Comparison of ENCODE assay signal across 10 cellular contexts in genomic region chr13:107865643-107866006, GRCh38.
DNase-seq lines count a peak whose midpoint lies in the region; ATAC-seq and TF ChIP-seq lines count a peak whose summit lies in the region.
"Had no signal": no experiment of that assay in that cellular context is flagged by ENCODE, and none has a peak within 500 bp of the region (broad histone marks: within the 10 kb centered on the region; RNA-seq: fewer than 3 reads in every experiment).

No MANE protein-coding gene starts in this region.

- ATAC-seq in PC-3 (peak; percentile 6), GM18873 (IDR thresholded peaks at IDR 0.05; ENCODE audit: low FRiP score, unreplicated experiment) (no peak), GM18519 (IDR thresholded peaks at IDR 0.05; ENCODE audit: low FRiP score, unreplicated experiment) (no peak)

- H3K4me3 Mint-ChIP-seq in progenitor cell of endocrine pancreas (ENCODE audit: low read depth) = peak overlapping the region; percentile 92
- H3K4me3 Mint-ChIP-seq: activated CD4-positive, alpha-beta T cell treated with anti-CD3 and anti-CD28 coated beads, Interleukin-2, amount 10 ng/mL, durations not matched to agents 24 days and 14 days had no signal

- DNase-seq in GM23248 (peak; percentile 50), PC-3 (no peak), esophagus squamous epithelium (lab: John Stamatoyannopoulos, UW) (no peak), progenitor cell of endocrine pancreas (ENCODE audit: low spot score, unreplicated experiment) (no peak), middle frontal gyrus (ENCODE audit: extremely low spot score, low spot score) (no peak), LoVo (ENCODE audit: low spot score) (no peak)
- DNase-seq: activated CD4-positive, alpha-beta T cell treated with anti-CD3 and anti-CD28 coated beads, Interleukin-2, amount 10 ng/mL, durations not matched to agents 24 days and 14 days had no signal

- H2AFZ ChIP-seq in GM23248 (peak overlapping the region; percentile 91; the same call in 1 of the 2 replicates), PC-3 (ENCODE audit: low read length) (peak overlapping the region; percentile 93)

- TF ChIP-seq CTCF in PC-3 (conservative IDR thresholded peaks at IDR 0.05; ENCODE audit: low read depth, low read length) = no peak
- no peak for TF ChIP-seq CTCF in esophagus squamous epithelium (IDR thresholded peaks at IDR 0.05)
- TF ChIP-seq CTCF in progenitor cell of endocrine pancreas (IDR thresholded peaks at IDR 0.05; ENCODE audit: unreplicated experiment) = no peak

- no TSS peak for BruUV-seq in PC-3 (replicated peaks; lab: Mats Ljungman, UMichigan)

- no peaks in the 10 kb centered on the region for H3K36me3 Mint-ChIP-seq in progenitor cell of endocrine pancreas (ENCODE audit: insufficient read depth)

- CTCF ChIA-PET in PC-3 (lab: Charles Lee) = no interaction called here

- H3K9me3 ChIP-seq in GM23248 (ENCODE audit: low read depth) = no peaks in the 10 kb centered on the region
- no peaks in the 10 kb centered on the region for H3K9me3 ChIP-seq in PC-3 (ENCODE audit: low read length)
- H3K9me3 ChIP-seq in esophagus squamous epithelium = no peaks in the 10 kb centered on the region

- H3K9ac ChIP-seq in GM23248 (peak overlapping the region; percentile 83), PC-3 (ENCODE audit: low read length) (peak overlapping the region; percentile 26; the same call in 1 of the 2 replicates)

- intact Hi-C loops in PC-3 (cut with micrococcal nuclease) (loop anchor here (1.0 to 10.0 kb wide), 7 partner anchors 46 to 492 kb away; partner anchors contain the start of genes ABHD13 and LIG4), esophagus squamous epithelium (cut with DNase I) (no loop called here)

- TF ChIP-seq POLR2A in esophagus squamous epithelium (IDR thresholded peaks at IDR 0.05) = no peak

- peaks cover 43% of the 10 kb centered on the region for H3K27me3 Mint-ChIP-seq in progenitor cell of endocrine pancreas

- WGBS in GM23248 (ENCODE audit: low coverage in 1 of 2, low lambda C conversion rate in 2 of 2, missing lambda C conversion rate in 2 of 2), 2 experiments = 15 to 17% methylated on average over 16 of the region's 16 CpGs
- 13 to 14% methylated on average over 11 to 12 of the region's 16 CpGs for WGBS in esophagus squamous epithelium, 2 donors

- H3K36me3 ChIP-seq in GM23248 (ENCODE audit: low read depth) (no peaks in the 10 kb centered on the region), PC-3 (ENCODE audit: low read depth, low read length) (no peaks in the 10 kb centered on the region), esophagus squamous epithelium (no peaks in the 10 kb centered on the region)

- H4K20me1 ChIP-seq in GM23248 (ENCODE audit: insufficient read depth) = peaks cover 10% of the 10 kb centered on the region; the same call in 1 of the 2 replicates
- peaks cover 3% of the 10 kb centered on the region; the same call in 1 of the 2 replicates for H4K20me1 ChIP-seq in PC-3 (ENCODE audit: low read length)

- H3K4me1 Mint-ChIP-seq in progenitor cell of endocrine pancreas (ENCODE audit: low read depth) = peaks cover 6% of the 10 kb centered on the region
- H3K4me1 Mint-ChIP-seq: activated CD4-positive, alpha-beta T cell treated with anti-CD3 and anti-CD28 coated beads, Interleukin-2, amount 10 ng/mL, durations not matched to agents 24 days and 14 days had no signal

- H3F3A ChIP-seq in GM23248 (ENCODE audit: insufficient read depth) (no peaks in the 10 kb centered on the region), PC-3 (ENCODE audit: low read length, unreplicated experiment) (no peaks in the 10 kb centered on the region)

- no peaks in the 10 kb centered on the region for H3K9me2 ChIP-seq in GM23248 (ENCODE audit: insufficient read depth)
- no peaks in the 10 kb centered on the region for H3K9me2 ChIP-seq in PC-3 (replicated peaks; ENCODE audit: low read length)

- H3K4me3 ChIP-seq in GM23248 (peak overlapping the region; percentile 98), PC-3 (ENCODE audit: low read length) (peak overlapping the region; percentile 97), esophagus squamous epithelium (peak overlapping the region; percentile 1 to 62 (median 34))
- H3K4me3 ChIP-seq: lung had no signal

- in situ Hi-C loops in GM23248 (cut with MboI) = loop anchor here (5.0 to 25.0 kb wide), 2 partner anchors 203 to 493 kb away; no protein-coding TSS in a partner anchor

- no peak overlapping the region for H3K27ac ChIP-seq in GM23248
- no peak overlapping the region for H3K27ac ChIP-seq in PC-3 (ENCODE audit: low read length)
- no peak overlapping the region for H3K27ac ChIP-seq in esophagus squamous epithelium

- peak overlapping the region; percentile 96 for H3K4me2 ChIP-seq in GM23248 (ENCODE audit: unreplicated experiment)
- peak overlapping the region; percentile 98 for H3K4me2 ChIP-seq in PC-3 (ENCODE audit: low read length)

- H3K27ac Mint-ChIP-seq in progenitor cell of endocrine pancreas = no peak overlapping the region
- H3K27ac Mint-ChIP-seq: activated CD4-positive, alpha-beta T cell treated with anti-CD3 and anti-CD28 coated beads, Interleukin-2, amount 10 ng/mL, durations not matched to agents 24 days and 14 days had no signal

- no peaks in the 10 kb centered on the region for H3K27me3 ChIP-seq in GM23248 (replicated peaks; ENCODE audit: insufficient read depth)
- no peaks in the 10 kb centered on the region for H3K27me3 ChIP-seq in PC-3 (ENCODE audit: low read length)
- H3K27me3 ChIP-seq in esophagus squamous epithelium = peaks cover 0 to 56% (median 3%) of the 10 kb centered on the region in 4 donors

- peaks cover 19% of the 10 kb centered on the region for H3K4me1 ChIP-seq in GM23248 (ENCODE audit: insufficient read depth)
- peaks cover 13% of the 10 kb centered on the region; the same call in 1 of the 2 replicates for H3K4me1 ChIP-seq in PC-3 (ENCODE audit: insufficient read depth, low read length)
- peaks cover 0 to 24% (median 3%) of the 10 kb centered on the region in 3 donors for H3K4me1 ChIP-seq in esophagus squamous epithelium

- POLR2A ChIA-PET in PC-3 (lab: Charles Lee; ENCODE audit: unreplicated experiment) = no interaction called here

- H3K79me2 ChIP-seq in GM23248 (ENCODE audit: insufficient read depth) (peaks cover 52% of the 10 kb centered on the region), PC-3 (ENCODE audit: low read length) (peaks cover 23% of the 10 kb centered on the region)

- no peaks in the 10 kb centered on the region for H3K9me3 Mint-ChIP-seq in progenitor cell of endocrine pancreas (ENCODE audit: low read depth)

Comparison
In these comparisons a context has a peak if more than half of its experiments do, and no peak if none do; other contexts are left out.
1. H3K4me3 ChIP-seq: peak in every context shown above with its lines; median percentile 98 in GM23248; 97 in PC-3; 34 in esophagus squamous epithelium.